In the genomic region with DNA sequence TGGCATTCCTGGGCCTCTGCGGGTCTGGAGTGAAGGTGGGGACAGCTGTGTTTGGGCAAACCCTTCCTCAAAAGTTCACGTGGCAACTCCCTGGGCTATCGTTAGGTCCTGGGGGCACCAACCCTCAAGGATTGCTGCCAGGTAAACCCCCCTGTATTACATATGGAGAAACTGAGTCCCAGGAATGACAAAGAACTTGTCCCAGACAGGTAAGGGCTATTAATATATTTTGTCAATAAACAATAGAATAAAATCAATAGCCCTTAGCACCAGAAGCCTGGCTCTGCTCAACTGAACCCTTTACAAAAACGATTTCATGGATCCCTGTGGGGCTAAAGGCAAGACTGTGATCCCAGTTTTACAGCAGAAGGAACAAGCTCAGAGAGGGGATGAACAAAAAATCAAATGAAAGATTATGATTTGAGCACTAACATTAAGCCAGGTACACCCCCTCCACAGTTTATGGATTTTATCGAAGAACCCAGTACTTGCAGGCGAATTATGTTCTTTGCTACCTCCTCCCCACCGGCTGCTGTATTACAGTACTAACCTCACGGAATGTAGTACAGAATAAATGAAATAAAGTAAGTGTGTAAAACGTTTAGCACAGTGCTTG, we compare ENCODE assay signal across 10 cellular contexts. TPM values are rescaled to one million over a fixed set of nuclear protein-coding genes. Genes with fewer than 3 reads are reported as not detected.
DNase-seq lines count a peak whose midpoint lies in the region; ATAC-seq and TF ChIP-seq lines count a peak whose summit lies in the region.
"Had no signal": no experiment of that assay in that cellular context is flagged by ENCODE, and none has a peak within 500 bp of the region (broad histone marks: within the 10 kb centered on the region; RNA-seq: fewer than 3 reads in every experiment).

No MANE protein-coding gene starts in this region.

- H3K27ac ChIP-seq in right cardiac atrium (ENCODE audit: low read length) (peak overlapping the region; percentile 95), skin epidermis (peak overlapping the region in 20 of 21 experiments; percentile 29 to 93 (median 84))

- H3K27me3 ChIP-seq in HAP-1 (ENCODE audit: low read depth) (no peaks in the 10 kb centered on the region), right cardiac atrium (ENCODE audit: control insufficient read depth, insufficient read depth) (no peaks in the 10 kb centered on the region)

- peaks cover 19% of the 10 kb centered on the region for H3K4me1 Mint-ChIP-seq in activated T-helper 2 cell treated with anti-CD3 and anti-CD28 coated beads, Interferon-gamma antibody, Interleukin-2, Interleukin-4, amounts not matched to agents 10 μg/mL and 5 μg/mL and 100 μg/mL, durations not matched to agents 14 hours and 24 hours and 36 hours (ENCODE audit: low read depth)

- H3K36me3 Mint-ChIP-seq in activated T-helper 2 cell treated with anti-CD3 and anti-CD28 coated beads, Interferon-gamma antibody, Interleukin-2, Interleukin-4, amounts not matched to agents 10 μg/mL and 5 μg/mL and 100 μg/mL, durations not matched to agents 14 hours and 24 hours and 36 hours (ENCODE audit: low read depth) = no peaks in the 10 kb centered on the region

- 39% methylated on average over 9 of the region's 9 CpGs for WGBS in right cardiac atrium

- in situ Hi-C loops in HAP-1 (cut with MboI; ENCODE audit: low sequenced_read_pairs) = loop anchor here (5.0 kb wide), 1 partner anchor 35 kb away; no protein-coding TSS in a partner anchor

- peak; percentile 9 for ATAC-seq in SK-N-SH treated with all-trans-retinoic acid at 6 μM for 48 hours
- ATAC-seq in right cardiac atrium = no peak
- ATAC-seq: activated CD4-positive, alpha-beta T cell treated with anti-CD3 and anti-CD28 coated beads for 36 hours had no signal

- DNase-seq in HAP-1 (ENCODE audit: low spot score in 2 of 2) (no peak), right cardiac atrium (peak in 1 of 3 donors; percentile 47), superior temporal gyrus (ENCODE audit: extremely low spot score) (no peak), epidermal melanocyte (ENCODE audit: insufficient read length, low spot score) (no peak), occipital lobe (lab: John Stamatoyannopoulos, UW) (no peak)
- DNase-seq in activated T-helper 2 cell treated with anti-CD3 and anti-CD28 coated beads, Interferon-gamma antibody, Interleukin-2, Interleukin-4, amounts not matched to agents 10 μg/mL and 5 μg/mL and 100 μg/mL, durations not matched to agents 14 hours and 24 hours and 36 hours (ENCODE audit: low spot score) = no peak
- DNase-seq: stimulated activated CD4-positive, alpha-beta T cell treated with anti-CD3 and anti-CD28 coated beads, Interleukin-4, amount 100 ng/mL, for 4 hours had no signal

- H3K27me3 Mint-ChIP-seq in activated T-helper 2 cell treated with anti-CD3 and anti-CD28 coated beads, Interferon-gamma antibody, Interleukin-2, Interleukin-4, amounts not matched to agents 10 μg/mL and 5 μg/mL and 100 μg/mL, durations not matched to agents 14 hours and 24 hours and 36 hours (ENCODE audit: low read depth) = peaks cover 37% of the 10 kb centered on the region

- H3K4me1 ChIP-seq in HAP-1 (peaks cover 36% of the 10 kb centered on the region), right cardiac atrium (ENCODE audit: control insufficient read depth, insufficient read depth, low read length) (no peaks in the 10 kb centered on the region)

- H3K4me3 ChIP-seq in HAP-1 = peak overlapping the region; percentile 72
- H3K4me3 ChIP-seq in right cardiac atrium (ENCODE audit: low read length) = peak overlapping the region; percentile 64
- H3K4me3 ChIP-seq in skin epidermis = peak overlapping the region in 6 of 7 experiments; percentile 5 to 83 (median 70)

- H3K4me3 Mint-ChIP-seq in activated T-helper 2 cell treated with anti-CD3 and anti-CD28 coated beads, Interferon-gamma antibody, Interleukin-2, Interleukin-4, amounts not matched to agents 10 μg/mL and 5 μg/mL and 100 μg/mL, durations not matched to agents 14 hours and 24 hours and 36 hours (ENCODE audit: low read depth) = no peak overlapping the region

- H3K9me3 ChIP-seq in HAP-1 = no peaks in the 10 kb centered on the region; the same call in 1 of the 2 replicates
- no peaks in the 10 kb centered on the region for H3K9me3 ChIP-seq in right cardiac atrium (ENCODE audit: control insufficient read depth, low read length)

- intact Hi-C loops in right cardiac atrium (cut with DNase I) = no loop called here
- intact Hi-C loops in activated T-helper 2 cell treated with anti-CD3 and anti-CD28 coated beads, Interferon-gamma antibody, Interleukin-2, Interleukin-4, amounts not matched to agents 10 μg/mL and 5 μg/mL and 100 μg/mL, durations not matched to agents 14 hours and 24 hours and 36 hours (cut with micrococcal nuclease) = no loop called here

- no peaks in the 10 kb centered on the region for H3K9me3 Mint-ChIP-seq in activated T-helper 2 cell treated with anti-CD3 and anti-CD28 coated beads, Interferon-gamma antibody, Interleukin-2, Interleukin-4, amounts not matched to agents 10 μg/mL and 5 μg/mL and 100 μg/mL, durations not matched to agents 14 hours and 24 hours and 36 hours

- no peak overlapping the region for H3K27ac Mint-ChIP-seq in activated T-helper 2 cell treated with anti-CD3 and anti-CD28 coated beads, Interferon-gamma antibody, Interleukin-2, Interleukin-4, amounts not matched to agents 10 μg/mL and 5 μg/mL and 100 μg/mL, durations not matched to agents 14 hours and 24 hours and 36 hours
- H3K27ac Mint-ChIP-seq: activated CD4-positive, alpha-beta T cell treated with anti-CD3 and anti-CD28 coated beads for 36 hours had no signal

- H3K36me3 ChIP-seq in HAP-1 (replicated peaks) = peaks cover 14% of the 10 kb centered on the region

TF ChIP-seq in SK-N-SH treated with all-trans-retinoic acid at 6 μM for 48 hours, 23 proteins besides CTCF, POLR2A, EP300 and RAD21:
- TF ChIP-seq GLIS3 (CRISPR knock-in tag; IDR thresholded peaks at IDR 0.05) = no peak
- TF ChIP-seq ZNF70 (CRISPR knock-in tag; IDR thresholded peaks at IDR 0.05) = peak; percentile 41; the same call in 1 of the 2 replicates
- TF ChIP-seq, protein P1, sequence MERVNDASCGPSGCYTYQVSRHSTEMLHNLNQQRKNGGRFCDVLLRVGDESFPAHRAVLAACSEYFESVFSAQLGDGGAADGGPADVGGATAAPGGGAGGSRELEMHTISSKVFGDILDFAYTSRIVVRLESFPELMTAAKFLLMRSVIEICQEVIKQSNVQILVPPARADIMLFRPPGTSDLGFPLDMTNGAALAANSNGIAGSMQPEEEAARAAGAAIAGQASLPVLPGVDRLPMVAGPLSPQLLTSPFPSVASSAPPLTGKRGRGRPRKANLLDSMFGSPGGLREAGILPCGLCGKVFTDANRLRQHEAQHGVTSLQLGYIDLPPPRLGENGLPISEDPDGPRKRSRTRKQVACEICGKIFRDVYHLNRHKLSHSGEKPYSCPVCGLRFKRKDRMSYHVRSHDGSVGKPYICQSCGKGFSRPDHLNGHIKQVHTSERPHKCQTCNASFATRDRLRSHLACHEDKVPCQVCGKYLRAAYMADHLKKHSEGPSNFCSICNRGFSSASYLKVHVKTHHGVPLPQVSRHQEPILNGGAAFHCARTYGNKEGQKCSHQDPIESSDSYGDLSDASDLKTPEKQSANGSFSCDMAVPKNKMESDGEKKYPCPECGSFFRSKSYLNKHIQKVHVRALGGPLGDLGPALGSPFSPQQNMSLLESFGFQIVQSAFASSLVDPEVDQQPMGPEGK (CRISPR knock-in tag; IDR thresholded peaks at IDR 0.05; ENCODE audit: borderline replicate concordance) = peak; percentile 9; the same call in 1 of the 2 replicates
- no peak; the same call in 1 of the 2 replicates for TF ChIP-seq TOX (CRISPR knock-in tag; IDR thresholded peaks at IDR 0.05; ENCODE audit: borderline replicate concordance)
- TF ChIP-seq RARB (CRISPR knock-in tag; IDR thresholded peaks at IDR 0.05) = no peak
- no peak for TF ChIP-seq ESRRG (CRISPR knock-in tag; IDR thresholded peaks at IDR 0.05)
- TF ChIP-seq ZNF8 (CRISPR knock-in tag; IDR thresholded peaks at IDR 0.05) = 0 out of 2 replicates have a peak, but pooled peaks have one; percentile 3
- TF ChIP-seq SNAI2 (CRISPR knock-in tag; IDR thresholded peaks at IDR 0.05) = no peak
- TF ChIP-seq, protein P2, sequence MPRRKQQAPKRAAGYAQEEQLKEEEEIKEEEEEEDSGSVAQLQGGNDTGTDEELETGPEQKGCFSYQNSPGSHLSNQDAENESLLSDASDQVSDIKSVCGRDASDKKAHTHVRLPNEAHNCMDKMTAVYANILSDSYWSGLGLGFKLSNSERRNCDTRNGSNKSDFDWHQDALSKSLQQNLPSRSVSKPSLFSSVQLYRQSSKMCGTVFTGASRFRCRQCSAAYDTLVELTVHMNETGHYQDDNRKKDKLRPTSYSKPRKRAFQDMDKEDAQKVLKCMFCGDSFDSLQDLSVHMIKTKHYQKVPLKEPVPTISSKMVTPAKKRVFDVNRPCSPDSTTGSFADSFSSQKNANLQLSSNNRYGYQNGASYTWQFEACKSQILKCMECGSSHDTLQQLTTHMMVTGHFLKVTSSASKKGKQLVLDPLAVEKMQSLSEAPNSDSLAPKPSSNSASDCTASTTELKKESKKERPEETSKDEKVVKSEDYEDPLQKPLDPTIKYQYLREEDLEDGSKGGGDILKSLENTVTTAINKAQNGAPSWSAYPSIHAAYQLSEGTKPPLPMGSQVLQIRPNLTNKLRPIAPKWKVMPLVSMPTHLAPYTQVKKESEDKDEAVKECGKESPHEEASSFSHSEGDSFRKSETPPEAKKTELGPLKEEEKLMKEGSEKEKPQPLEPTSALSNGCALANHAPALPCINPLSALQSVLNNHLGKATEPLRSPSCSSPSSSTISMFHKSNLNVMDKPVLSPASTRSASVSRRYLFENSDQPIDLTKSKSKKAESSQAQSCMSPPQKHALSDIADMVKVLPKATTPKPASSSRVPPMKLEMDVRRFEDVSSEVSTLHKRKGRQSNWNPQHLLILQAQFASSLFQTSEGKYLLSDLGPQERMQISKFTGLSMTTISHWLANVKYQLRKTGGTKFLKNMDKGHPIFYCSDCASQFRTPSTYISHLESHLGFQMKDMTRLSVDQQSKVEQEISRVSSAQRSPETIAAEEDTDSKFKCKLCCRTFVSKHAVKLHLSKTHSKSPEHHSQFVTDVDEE (CRISPR knock-in tag; IDR thresholded peaks at IDR 0.05) = no peak

RNA-seq across cellular contexts. Expression of a gene that starts 2.7 kb away (rescaled TPM):
- total RNA-seq in right cardiac atrium (100 to 1,000 TPM; 122 to 188 (median 134) TPM), occipital lobe (66.9 TPM)
- polyA plus RNA-seq in right cardiac atrium = 273 TPM
- total RNA-seq in activated T-helper 2 cell treated with anti-CD3 and anti-CD28 coated beads, Interferon-gamma antibody, Interleukin-2, Interleukin-4, amounts not matched to agents 10 μg/mL and 5 μg/mL and 100 μg/mL, durations not matched to agents 14 hours and 24 hours and 36 hours = 1.5 and 2.1 TPM in 2 replicates

RNA-seq across cellular contexts. Expression of a gene that starts 30.0 kb away (rescaled TPM):
- 10 to 100 TPM in 1 of 4 donors, 1 to 10 TPM in 3; 3.1 to 13.2 (median 9.0) TPM for total RNA-seq in right cardiac atrium
- 29.5 TPM for polyA plus RNA-seq in right cardiac atrium
- not detected in 2 replicates for total RNA-seq in activated T-helper 2 cell treated with anti-CD3 and anti-CD28 coated beads, Interferon-gamma antibody, Interleukin-2, Interleukin-4, amounts not matched to agents 10 μg/mL and 5 μg/mL and 100 μg/mL, durations not matched to agents 14 hours and 24 hours and 36 hours
- not detected for total RNA-seq in occipital lobe
- total RNA-seq: activated CD4-positive, alpha-beta T cell treated with anti-CD3 and anti-CD28 coated beads for 36 hours had no signal

Comparison
In these comparisons a context has a peak if more than half of its experiments do, and no peak if none do; other contexts are left out.
1. RNA of a gene that starts 2.7 kb away (total RNA-seq): 122 to 188 TPM in right cardiac atrium and 66.9 TPM in occipital lobe (single experiment); 1.5 to 2.1 TPM in activated T-helper 2 cell treated with anti-CD3 and anti-CD28 coated beads, Interferon-gamma antibody, Interleukin-2, Interleukin-4, amounts not matched to agents 10 μg/mL and 5 μg/mL and 100 μg/mL, durations not matched to agents 14 hours and 24 hours and 36 hours; every median in the first group is over 10 times any median in the second.
2. Peak in every context shown above with its lines, with median percentiles within 50 percentile points of each other: H3K4me3 ChIP-seq.